In genomic region chr18:10526211-10526949, GRCh38 we compare ENCODE assay signal across 1 cellular context.
TF ChIP-seq lines count a peak whose summit lies in the region.

No MANE protein-coding gene starts in this region.

TF ChIP-seq in HepG2, 621 proteins besides CTCF, POLR2A, EP300 and RAD21 (continued from another document and continues in another):
- TF ChIP-seq ZHX2 (IDR thresholded peaks at IDR 0.05; ENCODE audit: low read depth) (no peak), ZHX2 (CRISPR knock-in tag; IDR thresholded peaks at IDR 0.05; ENCODE audit: borderline replicate concordance) (no peak), HMGA1 (CRISPR knock-in tag; conservative IDR thresholded peaks at IDR 0.05) (no peak), CREB3 (CRISPR knock-in tag; IDR thresholded peaks at IDR 0.05) (no peak), ZGPAT (CRISPR knock-in tag; IDR thresholded peaks at IDR 0.05) (peak; percentile 40; the same call in 1 of the 2 replicates), NFKB2 (CRISPR knock-in tag; IDR thresholded peaks at IDR 0.05; ENCODE audit: borderline replicate concordance) (peak; percentile 21; the same call in 1 of the 2 replicates), ZNF543 (CRISPR knock-in tag; IDR thresholded peaks at IDR 0.05) (no peak), NCOR1 (IDR thresholded peaks at IDR 0.05; ENCODE audit: borderline replicate concordance, low read length) (no peak), ZUFSP (CRISPR knock-in tag; IDR thresholded peaks at IDR 0.05; ENCODE audit: borderline replicate concordance) (no peak), BRD4 (CRISPR knock-in tag; IDR thresholded peaks at IDR 0.05) (no peak), MXD3 (CRISPR knock-in tag; IDR thresholded peaks at IDR 0.05) (no peak), DMTF1 (CRISPR knock-in tag; IDR thresholded peaks at IDR 0.05) (no peak), ZNF574 (CRISPR knock-in tag; IDR thresholded peaks at IDR 0.05) (peak; percentile 7; the same call in 1 of the 2 replicates), ZNF230 (CRISPR knock-in tag; IDR thresholded peaks at IDR 0.05) (0 out of 2 replicates have a peak, but pooled peaks have one; percentile 17), TBP (CRISPR knock-in tag; IDR thresholded peaks at IDR 0.05) (no peak), TP53 (CRISPR knock-in tag; conservative IDR thresholded peaks at IDR 0.05) (no peak), ZNF761 (CRISPR knock-in tag; conservative IDR thresholded peaks at IDR 0.05) (no peak), HDAC1 (CRISPR knock-in tag; IDR thresholded peaks at IDR 0.05) (0 out of 2 replicates have a peak, but pooled peaks have one; percentile 14), ZSCAN21 (CRISPR knock-in tag; IDR thresholded peaks at IDR 0.05; ENCODE audit: borderline replicate concordance) (no peak), SKI (IDR thresholded peaks at IDR 0.05; ENCODE audit: partially characterized antibody) (no peak), ZNF816 (CRISPR knock-in tag; IDR thresholded peaks at IDR 0.05; ENCODE audit: borderline replicate concordance) (no peak), TBX2 (CRISPR knock-in tag; IDR thresholded peaks at IDR 0.05; ENCODE audit: borderline replicate concordance) (peak; percentile 38; the same call in 1 of the 2 replicates), ATRX (CRISPR knock-in tag; IDR thresholded peaks at IDR 0.05; ENCODE audit: borderline replicate concordance) (no peak), RARA (CRISPR knock-in tag; IDR thresholded peaks at IDR 0.05) (no peak), TOPORS (CRISPR knock-in tag; IDR thresholded peaks at IDR 0.05) (no peak), ZFX (CRISPR knock-in tag; IDR thresholded peaks at IDR 0.05; ENCODE audit: low read depth) (no peak; the same call in 1 of the 2 replicates), NPAS2 (CRISPR knock-in tag; IDR thresholded peaks at IDR 0.05; ENCODE audit: borderline replicate concordance) (no peak), ZBTB20 (CRISPR knock-in tag; IDR thresholded peaks at IDR 0.05; ENCODE audit: borderline replicate concordance, low read depth) (no peak), FOXJ3 (CRISPR knock-in tag; IDR thresholded peaks at IDR 0.05; ENCODE audit: borderline replicate concordance) (no peak), ZNF558 (CRISPR knock-in tag; IDR thresholded peaks at IDR 0.05; ENCODE audit: borderline replicate concordance) (no peak), ZNF256 (CRISPR knock-in tag; conservative IDR thresholded peaks at IDR 0.05) (no peak), MAZ (IDR thresholded peaks at IDR 0.05; ENCODE audit: borderline replicate concordance, low read depth, low read length) (no peak), MAZ (CRISPR knock-in tag; IDR thresholded peaks at IDR 0.05; ENCODE audit: low read depth) (no peak), ZNF883 (CRISPR knock-in tag; IDR thresholded peaks at IDR 0.05; ENCODE audit: not compliant biosample characterization) (no peak), ZNF512 (CRISPR knock-in tag; IDR thresholded peaks at IDR 0.05) (no peak), THYN1 (CRISPR knock-in tag; IDR thresholded peaks at IDR 0.05; ENCODE audit: borderline replicate concordance, low read depth) (no peak), HNF4A (CRISPR knock-in tag; IDR thresholded peaks at IDR 0.05) (0 out of 2 replicates have a peak, but pooled peaks have one; percentile 0), GABPB1 (CRISPR knock-in tag; IDR thresholded peaks at IDR 0.05) (peak; percentile 86; the same call in 1 of the 2 replicates), KDM5B (CRISPR knock-in tag; IDR thresholded peaks at IDR 0.05; ENCODE audit: borderline replicate concordance) (0 out of 2 replicates have a peak, but pooled peaks have one; percentile 19), ZNF589 (CRISPR knock-in tag; conservative IDR thresholded peaks at IDR 0.05) (no peak)
